10 cellular contexts compared by ENCODE assay signal in genomic region chr3:112092439-112093179, GRCh38. TPM values are rescaled to one million over a fixed set of nuclear protein-coding genes. Genes with fewer than 3 reads are reported as not detected.
DNase-seq lines count a peak whose midpoint lies in the region; ATAC-seq, FAIRE-seq and TF ChIP-seq lines count a peak whose summit lies in the region.
"Had no signal": no experiment of that assay in that cellular context is flagged by ENCODE, and none has a peak within 500 bp of the region (broad histone marks: within the 10 kb centered on the region; RNA-seq: fewer than 3 reads in every experiment).

No MANE protein-coding gene starts in this region.

- FAIRE-seq in keratinocyte (lab: Jason Lieb, UNC): peak; percentile 39

- BruUV-seq in PC-9 (replicated peaks; lab: Mats Ljungman, UMichigan): no TSS peak

- no peak for ATAC-seq in CD4-positive, alpha-beta T cell (ENCODE audit: poor library complexity)
- ATAC-seq in GM21619 (IDR thresholded peaks at IDR 0.05; ENCODE audit: unreplicated experiment): peak; percentile 59
- no peak for ATAC-seq in HG03439 (IDR thresholded peaks at IDR 0.05; ENCODE audit: unreplicated experiment)
- no peak for ATAC-seq in HG02798 (IDR thresholded peaks at IDR 0.05; ENCODE audit: poor library complexity, unreplicated experiment)

- peaks cover 6% of the 10 kb centered on the region; the same call in 1 of the 2 replicates for H3K36me3 ChIP-seq in SJCRH30
- peaks cover 5 to 12% of the 10 kb centered on the region in 2 experiments for H3K36me3 ChIP-seq in keratinocyte (ENCODE audit: control insufficient read depth in 2 of 2, extremely low read depth in 1 of 2, insufficient read depth in 2 of 2, low read length in 2 of 2)
- H3K36me3 ChIP-seq in PC-9 (ENCODE audit: low read depth): no peaks in the 10 kb centered on the region
- no peaks in the 10 kb centered on the region for H3K36me3 ChIP-seq in CD8-positive, alpha-beta memory T cell (ENCODE audit: insufficient read depth, low read length)

- peaks cover 6% of the 10 kb centered on the region for H3K36me3 Mint-ChIP-seq in CD4-positive, alpha-beta T cell (ENCODE audit: low read depth)
- peaks cover 0 to 4% (median 0%) of the 10 kb centered on the region in 3 donors for H3K36me3 Mint-ChIP-seq in CD8-positive, alpha-beta memory T cell

- H3F3A ChIP-seq in PC-9 (ENCODE audit: insufficient read depth, low read depth): peaks cover 4% of the 10 kb centered on the region; the same call in 1 of the 2 replicates

- no peak overlapping the region for H3K4me3 ChIP-seq in SJCRH30
- H3K4me3 ChIP-seq in keratinocyte (ENCODE audit: control insufficient read depth in 2 of 3, extremely low read depth in 1 of 3, insufficient read depth in 2 of 3, low read depth in 1 of 3, low read length in 3 of 3): no peak overlapping the region
- H3K4me3 ChIP-seq in PC-9: no peak overlapping the region
- H3K4me3 ChIP-seq in CD8-positive, alpha-beta memory T cell (ENCODE audit: low read length): no peak overlapping the region

- H4K20me1 ChIP-seq in keratinocyte (ENCODE audit: control insufficient read depth, extremely low read depth, insufficient read depth, low read length) (peaks cover 7% of the 10 kb centered on the region), PC-9 (ENCODE audit: insufficient read depth) (no peaks in the 10 kb centered on the region)

- POLR2A ChIA-PET in CD4-positive, alpha-beta T cell (lab: Charles Lee): interaction anchor here (1.0 to 1.2 kb wide), 3 partner anchors 16 to 25 kb away, joined by 3 to 4 read pairs (median 4); no protein-coding TSS in a partner anchor
- POLR2A ChIA-PET in PC-9 (lab: Charles Lee; ENCODE audit: unreplicated experiment): no interaction called here
- POLR2A ChIA-PET in CD8-positive, alpha-beta memory T cell (lab: Charles Lee): no interaction called here

- H3K79me2 ChIP-seq in keratinocyte (ENCODE audit: control insufficient read depth, insufficient read depth, low read length) (peaks cover 56% of the 10 kb centered on the region), PC-9 (ENCODE audit: low read depth) (peaks cover 13% of the 10 kb centered on the region)

- H2AFZ ChIP-seq in keratinocyte (ENCODE audit: control insufficient read depth, low read length): no peak overlapping the region
- H2AFZ ChIP-seq in PC-9: no peak overlapping the region

- intact Hi-C loops in CD4-positive, alpha-beta T cell (cut with DNase I, micrococcal nuclease): no loop called here
- intact Hi-C loops in PC-9 (cut with micrococcal nuclease; ENCODE audit: unreplicated experiment): loop anchor here (10.0 kb wide), 1 partner anchor 1018 kb away; the partner anchor contains the start of gene NECTIN3

- H3K9me1 ChIP-seq in keratinocyte (ENCODE audit: control insufficient read depth, extremely low read depth, insufficient read depth, low read length): peaks cover 5% of the 10 kb centered on the region

- H3K9ac ChIP-seq in keratinocyte (ENCODE audit: control insufficient read depth, extremely low read depth, insufficient read depth, low read length): no peak overlapping the region

- H3K4me1 Mint-ChIP-seq in CD4-positive, alpha-beta T cell (ENCODE audit: low read depth): peaks cover 43% of the 10 kb centered on the region
- peaks cover 1 to 17% (median 14%) of the 10 kb centered on the region in 3 donors for H3K4me1 Mint-ChIP-seq in CD8-positive, alpha-beta memory T cell

- H3K4me2 ChIP-seq in keratinocyte (ENCODE audit: control insufficient read depth, extremely low read depth, insufficient read depth, low read depth, low read length): no peak overlapping the region
- no peak overlapping the region for H3K4me2 ChIP-seq in PC-9

- H3K4me3 Mint-ChIP-seq in CD4-positive, alpha-beta T cell: no peak overlapping the region
- H3K4me3 Mint-ChIP-seq in CD8-positive, alpha-beta memory T cell: no peak overlapping the region

- peak overlapping the region; percentile 13 for H3K27ac Mint-ChIP-seq in CD4-positive, alpha-beta T cell
- peak overlapping the region in 1 of 8 donors; percentile 37 for H3K27ac Mint-ChIP-seq in CD8-positive, alpha-beta memory T cell

- CTCF ChIA-PET in CD4-positive, alpha-beta T cell (lab: Charles Lee): no interaction called here
- CTCF ChIA-PET in PC-9 (lab: Charles Lee): no interaction called here
- CTCF ChIA-PET in CD8-positive, alpha-beta memory T cell (lab: Charles Lee): interaction anchor here (2.7 kb wide), 1 partner anchor 19 kb away, joined by 9 read pairs; no protein-coding TSS in a partner anchor

- H3K9me3 ChIP-seq in CD4-positive, alpha-beta T cell (ENCODE audit: control insufficient read depth, low read length): no peaks in the 10 kb centered on the region
- H3K9me3 ChIP-seq in SJCRH30 (replicated peaks) (no peaks in the 10 kb centered on the region), keratinocyte (ENCODE audit: control insufficient read depth, low read depth, low read length) (no peaks in the 10 kb centered on the region), PC-9 (ENCODE audit: insufficient read depth, low read depth) (no peaks in the 10 kb centered on the region)
- H3K9me3 ChIP-seq in CD8-positive, alpha-beta memory T cell (ENCODE audit: low read length): no peaks in the 10 kb centered on the region

- no peaks in the 10 kb centered on the region for H3K9me3 Mint-ChIP-seq in CD4-positive, alpha-beta T cell
- H3K9me3 Mint-ChIP-seq in CD8-positive, alpha-beta memory T cell: no peaks in the 10 kb centered on the region

- dilution Hi-C loops in keratinocyte (cut with MboI; ENCODE audit: extremely low pct_ligation_motif_present, low sequenced_read_pairs): no loop called here

- no peaks in the 10 kb centered on the region for H3K27me3 ChIP-seq in CD4-positive, alpha-beta T cell (ENCODE audit: control insufficient read depth, insufficient read depth, low read length)
- H3K27me3 ChIP-seq in SJCRH30: no peaks in the 10 kb centered on the region
- no peaks in the 10 kb centered on the region for H3K27me3 ChIP-seq in keratinocyte (ENCODE audit: control insufficient read depth, extremely low read depth, insufficient read depth, low read length)
- H3K27me3 ChIP-seq in PC-9 (ENCODE audit: insufficient read depth, low read depth): no peaks in the 10 kb centered on the region
- H3K27me3 ChIP-seq in CD8-positive, alpha-beta memory T cell (ENCODE audit: insufficient read depth, low read length, poor library complexity, severe bottlenecking): no peaks in the 10 kb centered on the region

- no peak overlapping the region for H3K27ac ChIP-seq in CD4-positive, alpha-beta T cell (ENCODE audit: low read depth, low read length)
- H3K27ac ChIP-seq in SJCRH30 (peak overlapping the region; percentile 46), keratinocyte (ENCODE audit: control insufficient read depth, insufficient read depth, low read length) (no peak overlapping the region), PC-9 (no peak overlapping the region)
- no peak overlapping the region for H3K27ac ChIP-seq in CD8-positive, alpha-beta memory T cell (ENCODE audit: low read depth, low read length)

- TF ChIP-seq CTCF in CD4-positive, alpha-beta T cell (IDR thresholded peaks at IDR 0.05): no peak
- TF ChIP-seq CTCF in keratinocyte (optimal IDR thresholded peaks at IDR 0.05 in 1 of 3, IDR thresholded peaks at IDR 0.05 in 1 of 3, conservative IDR thresholded peaks at IDR 0.05 in 1 of 3; ENCODE audit: extremely low read depth in 1 of 3, insufficient read depth in 2 of 3, low read length in 3 of 3) (no peak), PC-9 (conservative IDR thresholded peaks at IDR 0.05) (no peak)

- DNase-seq in CD4-positive, alpha-beta T cell: no peak
- DNase-seq in SJCRH30 (peak in 1 of 2 experiments; percentile 65), keratinocyte (ENCODE audit: low read depth, low spot score) (no peak), PC-9 (no peak)
- no peak for DNase-seq in CD8-positive, alpha-beta memory T cell
- DNase-seq: activated naive CD4-positive, alpha-beta T cell treated with Interleukin-2 at 50 U/mL for 16 hours; NCI-H2171 treated with DMSO at 0.1 percent for 48 hours had no signal

- no peaks in the 10 kb centered on the region for H3K27me3 Mint-ChIP-seq in CD4-positive, alpha-beta T cell
- H3K27me3 Mint-ChIP-seq in CD8-positive, alpha-beta memory T cell: peaks cover 20 to 28% of the 10 kb centered on the region in 2 donors

- peaks cover 42% of the 10 kb centered on the region for H3K4me1 ChIP-seq in SJCRH30
- H3K4me1 ChIP-seq in keratinocyte (ENCODE audit: control insufficient read depth, extremely low read depth, insufficient read depth, low read length): peaks cover 39% of the 10 kb centered on the region
- peaks cover 35% of the 10 kb centered on the region for H3K4me1 ChIP-seq in PC-9 (replicated peaks; ENCODE audit: insufficient read depth)
- H3K4me1 ChIP-seq in CD8-positive, alpha-beta memory T cell (ENCODE audit: insufficient read depth, low read length): peaks cover 8% of the 10 kb centered on the region

- no peaks in the 10 kb centered on the region for H3K9me2 ChIP-seq in PC-9 (ENCODE audit: insufficient read depth)

RNA-seq across cellular contexts. Expression of gene C3orf52, which starts 6.4 kb away (rescaled TPM):
- 1 to 10 TPM; 1.6 to 2.7 TPM for total RNA-seq in CD4-positive, alpha-beta T cell
- 13.7 and 15.5 TPM in 2 replicates for total RNA-seq in SJCRH30 (2014; rRNA removed; shearing (Covaris generic))
- polyA plus RNA-seq in keratinocyte: 12.9 to 15.8 TPM (median 13.7 TPM) in 3 replicates
- 3.8 TPM for polyA plus RNA-seq in keratinocyte (2011; ENCODE audit: low read depth)
- polyA plus RNA-seq in keratinocyte (2011; cell fraction: cytosol; rRNA removed): 5.3 and 7.8 TPM in 2 replicates
- polyA plus RNA-seq in keratinocyte (2011; cell fraction: nucleus; rRNA removed): 36.2 and 46.6 TPM in 2 replicates
- 7.7 and 14.1 TPM in 2 replicates for polyA plus RNA-seq in keratinocyte (2012; ENCODE audit: low replicate concordance)
- 10.4 to 42.3 TPM (median 27.2 TPM) in 3 replicates for polyA minus RNA-seq in keratinocyte
- polyA minus RNA-seq in keratinocyte (2011; cell fraction: cytosol; rRNA and poly(A)+ RNA removed): 4.0 TPM
- polyA minus RNA-seq in keratinocyte (2011; cell fraction: nucleus; rRNA and poly(A)+ RNA removed): 42.8 and 81.6 TPM in 2 replicates
- 7.5 and 9.9 TPM in 2 replicates for total RNA-seq in PC-9 (2021)
- 1 to 10 TPM; 2.8 to 3.4 TPM for total RNA-seq in CD8-positive, alpha-beta memory T cell
- polyA plus RNA-seq in CD8-positive, alpha-beta memory T cell: 0.12 TPM

RNA-seq across cellular contexts. Expression of gene GCSAM, which starts 40.4 kb away (rescaled TPM):
- 1 to 10 TPM; 6.5 to 6.8 TPM for total RNA-seq in CD4-positive, alpha-beta T cell
- not detected in 2 replicates for total RNA-seq in SJCRH30 (2014; rRNA removed; shearing (Covaris generic))
- 1.7 to 2.9 TPM (median 2.5 TPM) in 3 replicates for polyA plus RNA-seq in keratinocyte
- polyA plus RNA-seq in keratinocyte (2011; ENCODE audit: low read depth): 0.07 TPM
- polyA plus RNA-seq in keratinocyte (2011; cell fraction: cytosol; rRNA removed): 1.2 and 1.8 TPM in 2 replicates
- 1.2 and 1.3 TPM in 2 replicates for polyA plus RNA-seq in keratinocyte (2011; cell fraction: nucleus; rRNA removed)
- 1.4 and 2.5 TPM in 2 replicates for polyA plus RNA-seq in keratinocyte (2012; ENCODE audit: low replicate concordance)
- 0.36 to 2.0 TPM (median 0.54 TPM) in 3 replicates for polyA minus RNA-seq in keratinocyte
- polyA minus RNA-seq in keratinocyte (2011; cell fraction: cytosol; rRNA and poly(A)+ RNA removed): not detected
- not detected in 2 replicates for polyA minus RNA-seq in keratinocyte (2011; cell fraction: nucleus; rRNA and poly(A)+ RNA removed)
- total RNA-seq in PC-9 (2021): not detected in 2 replicates
- 1 to 10 TPM; 4.1 to 4.8 TPM for total RNA-seq in CD8-positive, alpha-beta memory T cell
- 17.8 TPM for polyA plus RNA-seq in CD8-positive, alpha-beta memory T cell

RNA-seq across cellular contexts. Expression of gene TMPRSS7, which starts 58.1 kb away (rescaled TPM):
- under 1 TPM in 1 of 2 experiments, not detected in 1; 0.14 TPM for total RNA-seq in CD4-positive, alpha-beta T cell
- total RNA-seq in SJCRH30 (2014; rRNA removed; shearing (Covaris generic)): not detected in 2 replicates
- polyA plus RNA-seq in keratinocyte: 0.02 to 0.18 TPM (median 0.08 TPM) in 3 replicates
- polyA plus RNA-seq in keratinocyte (2011; ENCODE audit: low read depth): not detected
- 0.04 and 0.05 TPM in 2 replicates for polyA plus RNA-seq in keratinocyte (2011; cell fraction: cytosol; rRNA removed)
- polyA plus RNA-seq in keratinocyte (2011; cell fraction: nucleus; rRNA removed): 0.18 and 0.21 TPM in 2 replicates
- 0.05 and 0.14 TPM in 2 replicates for polyA plus RNA-seq in keratinocyte (2012; ENCODE audit: low replicate concordance)
- polyA minus RNA-seq in keratinocyte: 0.26 TPM in 1 of 3 replicates, not detected in the others
- not detected for polyA minus RNA-seq in keratinocyte (2011; cell fraction: cytosol; rRNA and poly(A)+ RNA removed)
- polyA minus RNA-seq in keratinocyte (2011; cell fraction: nucleus; rRNA and poly(A)+ RNA removed): 0.23 and 0.32 TPM in 2 replicates
- 0.23 TPM in 1 of 2 replicates, not detected in the other for total RNA-seq in PC-9 (2021)
- not detected for total RNA-seq in CD8-positive, alpha-beta memory T cell
- polyA plus RNA-seq in CD8-positive, alpha-beta memory T cell: not detected
